In genomic region chr21:42451941-42452340, GRCh38 we compare ENCODE assay signal across 13 cellular contexts. TPM values are rescaled to one million over a fixed set of nuclear protein-coding genes. Genes with fewer than 3 reads are reported as not detected.
DNase-seq lines count a peak whose midpoint lies in the region; ATAC-seq lines count a peak whose summit lies in the region.
"Had no signal": no experiment of that assay in that cellular context is flagged by ENCODE, and none has a peak within 500 bp of the region (broad histone marks: within the 10 kb centered on the region; RNA-seq: fewer than 3 reads in every experiment).

No MANE protein-coding gene starts in this region.

- H4K91ac ChIP-seq in mesenchymal stem cell (ENCODE audit: low read length): no peak overlapping the region

- H3K9ac ChIP-seq in BLaER1 treated with 17β-estradiol and CSF1 and Interleukin-3, amounts not matched to agents 10 nM and 100 nM: no peak overlapping the region
- H3K9ac ChIP-seq in mesenchymal stem cell (ENCODE audit: low read length): no peak overlapping the region
- H3K9ac ChIP-seq: GM23248 had no signal

- no peaks in the 10 kb centered on the region for H4K20me1 ChIP-seq in BLaER1 treated with 17β-estradiol and CSF1 and Interleukin-3, amounts not matched to agents 10 nM and 100 nM

- H3K36me3 ChIP-seq in BLaER1 treated with 17β-estradiol and CSF1 and Interleukin-3, amounts not matched to agents 10 nM and 100 nM: no peaks in the 10 kb centered on the region
- H3K36me3 ChIP-seq in KOPT-K1 (ENCODE audit: insufficient read depth, low read length) (peaks cover 12% of the 10 kb centered on the region), mesenchymal stem cell (ENCODE audit: control insufficient read depth in 1 of 2, insufficient read depth in 2 of 2, low read depth in 1 of 2, low read length in 2 of 2) (no peaks in the 10 kb centered on the region)

- H3K4me1 Mint-ChIP-seq in stimulated activated naive B cell treated with anti-CD40 and anti-IgM and Interleukin-4, amounts not matched to agents 10 μg/mL and 1 μg/mL and 100 μg/mL, for 72 hours: peaks cover 23 to 36% of the 10 kb centered on the region in 2 donors

- peak overlapping the region in 8 of 11 experiments; percentile 81 to 95 (median 86); a peak in 14 of 22 replicates for H3K4me2 ChIP-seq in BLaER1 treated with 17β-estradiol and CSF1 and Interleukin-3, amounts not matched to agents 10 nM and 100 nM
- no peak overlapping the region for H3K4me2 ChIP-seq in mesenchymal stem cell (ENCODE audit: low read length, poor library complexity, severe bottlenecking)

- H2BK120ac ChIP-seq in mesenchymal stem cell (ENCODE audit: low read depth, low read length): no peak overlapping the region

- no peaks in the 10 kb centered on the region for H3K9me3 Mint-ChIP-seq in stimulated activated naive B cell treated with anti-CD40 and anti-IgM and Interleukin-4, amounts not matched to agents 10 μg/mL and 1 μg/mL and 100 μg/mL, for 72 hours

- H3K4ac ChIP-seq in mesenchymal stem cell (ENCODE audit: low read depth in 1 of 2, low read length in 2 of 2): no peak overlapping the region

- ATAC-seq in stimulated activated naive B cell treated with anti-CD40 and anti-IgM and Interleukin-4, amounts not matched to agents 10 μg/mL and 1 μg/mL and 100 μg/mL, for 72 hours (replicated peaks): no peak
- no peak for ATAC-seq in GM21367 (IDR thresholded peaks at IDR 0.05; ENCODE audit: unreplicated experiment)
- ATAC-seq: HCT116 had no signal

- H3K4me3 ChIP-seq in BLaER1 treated with 17β-estradiol and CSF1 and Interleukin-3, amounts not matched to agents 10 nM and 100 nM: no peak overlapping the region
- H3K4me3 ChIP-seq in mesenchymal stem cell (ENCODE audit: insufficient read depth in 1 of 2, low read depth in 1 of 2, low read length in 2 of 2): no peak overlapping the region
- H3K4me3 ChIP-seq: GM23248 had no signal

- 93% methylated on average over 8 of the region's 9 CpGs for WGBS in mesenchymal stem cell

- H3K79me1 ChIP-seq in mesenchymal stem cell (replicated peaks; ENCODE audit: low read length, poor library complexity, severe bottlenecking): no peaks in the 10 kb centered on the region

- no peaks in the 10 kb centered on the region for H3K9me3 ChIP-seq in BLaER1 treated with 17β-estradiol and CSF1 and Interleukin-3, amounts not matched to agents 10 nM and 100 nM (replicated peaks in 1 of 11)
- H3K9me3 ChIP-seq in KOPT-K1 (ENCODE audit: insufficient read depth, low read length, poor library complexity, severe bottlenecking) (no peaks in the 10 kb centered on the region), mesenchymal stem cell (ENCODE audit: control insufficient read depth, low read length) (no peaks in the 10 kb centered on the region)

- no peaks in the 10 kb centered on the region for H3K36me3 Mint-ChIP-seq in stimulated activated naive B cell treated with anti-CD40 and anti-IgM and Interleukin-4, amounts not matched to agents 10 μg/mL and 1 μg/mL and 100 μg/mL, for 72 hours
- H3K36me3 Mint-ChIP-seq: CD14-positive monocyte had no signal

- H2AK5ac ChIP-seq in mesenchymal stem cell (ENCODE audit: low read length, severe bottlenecking): peak overlapping the region; percentile 33

- H2BK15ac ChIP-seq in mesenchymal stem cell (ENCODE audit: low read depth, poor library complexity, severe bottlenecking): no peak overlapping the region

- no peak overlapping the region for H3K23ac ChIP-seq in mesenchymal stem cell (ENCODE audit: low read length in 2 of 2)

- H2AFZ ChIP-seq in mesenchymal stem cell (ENCODE audit: low read depth, low read length): no peak overlapping the region
- H2AFZ ChIP-seq: GM23248 had no signal

- H4K8ac ChIP-seq in mesenchymal stem cell (ENCODE audit: low read length): no peak overlapping the region

- H3K14ac ChIP-seq in mesenchymal stem cell (ENCODE audit: low read length in 2 of 2): no peak overlapping the region

- DNase-seq in mesenchymal stem cell (no peak), NCI-H524 (lab: John Stamatoyannopoulos, UW) (no peak)
- no peak for DNase-seq in stimulated activated naive B cell treated with anti-CD40 and anti-IgM and Interleukin-4, amounts not matched to agents 10 μg/mL and 1 μg/mL and 100 μg/mL, for 72 hours
- no peak for DNase-seq in activated CD8-positive, alpha-beta memory T cell treated with anti-CD3 and anti-CD28 coated beads, Interleukin-2, amount 50 U/mL, for 4 hours
- DNase-seq: DMS53, GM23248 had no signal

- peaks cover 7 to 25% of the 10 kb centered on the region in 2 donors for H3K27me3 Mint-ChIP-seq in stimulated activated naive B cell treated with anti-CD40 and anti-IgM and Interleukin-4, amounts not matched to agents 10 μg/mL and 1 μg/mL and 100 μg/mL, for 72 hours

- H2BK12ac ChIP-seq in mesenchymal stem cell (ENCODE audit: low read length in 2 of 2): no peak overlapping the region

- peaks cover 38 to 84% (median 66%) of the 10 kb centered on the region in 10 experiments for H3K4me1 ChIP-seq in BLaER1 treated with 17β-estradiol and CSF1 and Interleukin-3, amounts not matched to agents 10 nM and 100 nM
- H3K4me1 ChIP-seq in mesenchymal stem cell (ENCODE audit: control insufficient read depth, insufficient read depth, low read depth, low read length): peaks cover 36% of the 10 kb centered on the region

- no peak overlapping the region for H3K4me3 Mint-ChIP-seq in stimulated activated naive B cell treated with anti-CD40 and anti-IgM and Interleukin-4, amounts not matched to agents 10 μg/mL and 1 μg/mL and 100 μg/mL, for 72 hours
- H3K4me3 Mint-ChIP-seq: B cell, CD14-positive monocyte had no signal

- H2BK5ac ChIP-seq in mesenchymal stem cell (ENCODE audit: low read depth, low read length, poor library complexity, severe bottlenecking): no peak overlapping the region

- H3K27me3 ChIP-seq in BLaER1 treated with 17β-estradiol and CSF1 and Interleukin-3, amounts not matched to agents 10 nM and 100 nM: peaks cover 0 to 2% (median 0%) of the 10 kb centered on the region in 11 experiments; a peak in 1 of 22 replicates
- peaks cover 0 to 53% of the 10 kb centered on the region in 2 experiments for H3K27me3 ChIP-seq in mesenchymal stem cell (ENCODE audit: control insufficient read depth in 1 of 2, insufficient read depth in 1 of 2, low read length in 2 of 2)

- H3K27ac Mint-ChIP-seq in stimulated activated naive B cell treated with anti-CD40 and anti-IgM and Interleukin-4, amounts not matched to agents 10 μg/mL and 1 μg/mL and 100 μg/mL, for 72 hours: peak overlapping the region; percentile 80
- H3K27ac Mint-ChIP-seq: B cell had no signal

- H3K18ac ChIP-seq in mesenchymal stem cell (ENCODE audit: low read depth in 1 of 2, low read length in 2 of 2): no peak overlapping the region

- peak overlapping the region in 2 of 11 experiments; percentile 70 to 77; a peak in 2 of 22 replicates for H3K27ac ChIP-seq in BLaER1 treated with 17β-estradiol and CSF1 and Interleukin-3, amounts not matched to agents 10 nM and 100 nM
- H3K27ac ChIP-seq in KOPT-K1 (ENCODE audit: low read depth, low read length, poor library complexity, severe bottlenecking): peak overlapping the region; percentile 56
- no peak overlapping the region for H3K27ac ChIP-seq in mesenchymal stem cell (ENCODE audit: low read length, poor library complexity, severe bottlenecking)
- H3K27ac ChIP-seq: GM23248, HL-60 had no signal

RNA-seq across cellular contexts. Expression of gene RSPH1, which starts 44.1 kb away (rescaled TPM):
- polyA plus RNA-seq in mesenchymal stem cell (2013, experiment 1 of 2): 0.10 TPM
- polyA plus RNA-seq in mesenchymal stem cell (2013, experiment 2 of 2): 0.10 TPM
- polyA plus RNA-seq: CD14-positive monocyte, GM23248 had no signal

RNA-seq across cellular contexts. Expression of gene UBASH3A, which starts 48.2 kb away (rescaled TPM):
- polyA plus RNA-seq in mesenchymal stem cell (2013, experiment 1 of 2): not detected
- polyA plus RNA-seq in mesenchymal stem cell (2013, experiment 2 of 2): not detected
- polyA plus RNA-seq: CD14-positive monocyte, GM23248 had no signal

RNA-seq across cellular contexts. Expression of gene TMPRSS3, which starts 56.1 kb away (rescaled TPM):
- not detected for polyA plus RNA-seq in mesenchymal stem cell (2013, experiment 1 of 2)
- not detected for polyA plus RNA-seq in mesenchymal stem cell (2013, experiment 2 of 2)
- polyA plus RNA-seq: GM23248 had no signal
